Comparison of ENCODE assay signal across 2 cellular contexts in the genomic region with DNA sequence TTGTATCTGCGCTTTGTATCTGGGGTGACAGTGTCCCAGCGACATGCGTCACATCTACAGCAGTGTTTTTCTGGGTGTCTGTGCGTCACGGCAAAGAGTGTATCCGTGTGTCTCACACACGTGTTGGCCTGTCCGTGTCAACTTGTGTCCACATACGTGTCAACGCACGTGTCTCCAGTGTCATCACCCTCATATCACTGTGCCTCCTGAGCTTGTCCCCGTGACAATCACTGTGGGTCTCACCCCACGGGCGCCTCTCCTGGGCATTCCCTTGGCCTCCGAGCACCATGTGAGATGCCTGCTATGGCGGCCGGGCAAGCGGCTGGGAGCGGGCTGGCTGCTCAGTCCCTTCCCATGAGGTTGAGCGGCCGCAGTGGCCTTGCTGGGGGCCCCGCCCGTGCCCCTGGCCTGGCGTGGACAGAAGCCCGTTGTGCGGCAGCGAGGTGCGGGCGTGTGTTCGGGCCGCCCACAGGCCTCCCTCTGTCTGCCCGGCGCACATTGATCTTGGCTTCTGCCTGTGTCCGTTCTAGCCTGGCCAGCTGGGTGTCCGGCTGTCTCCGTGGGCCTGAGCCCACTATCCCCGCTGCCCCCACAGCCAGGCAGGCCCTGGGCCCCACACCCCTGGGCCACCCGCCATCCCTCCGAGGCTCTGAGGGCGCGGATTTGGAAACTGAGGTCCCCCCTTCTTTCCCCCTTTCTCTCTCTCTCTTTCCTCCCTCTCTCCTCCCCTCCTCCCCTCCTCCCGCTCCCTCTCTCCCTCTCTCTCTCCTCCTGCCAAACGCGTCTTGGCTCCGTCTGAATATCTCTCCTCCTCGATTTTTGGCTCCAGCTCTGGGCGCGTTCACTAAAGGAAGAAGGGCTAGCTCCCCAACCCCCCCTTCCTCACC.
TF ChIP-seq lines count a peak whose summit lies in the region.

No MANE protein-coding gene starts in this region.

TF ChIP-seq in IMR-90, 13 proteins besides CTCF, POLR2A, EP300 and RAD21:
- TF ChIP-seq USF2 (IDR thresholded peaks at IDR 0.05; ENCODE audit: low read depth, low read length): no peak
- no peak for TF ChIP-seq CHD1 (IDR thresholded peaks at IDR 0.05; ENCODE audit: low read depth, low read length)
- no peak for TF ChIP-seq RFX5 (IDR thresholded peaks at IDR 0.05; ENCODE audit: low read depth, low read length)
- TF ChIP-seq BHLHE40 (IDR thresholded peaks at IDR 0.05; ENCODE audit: low read depth, low read length): no peak
- no peak for TF ChIP-seq SMC3 (IDR thresholded peaks at IDR 0.05; ENCODE audit: low read depth, low read length)
- no peak for TF ChIP-seq RCOR1 (IDR thresholded peaks at IDR 0.05; ENCODE audit: insufficient replicate concordance, low read length)
- TF ChIP-seq MAFK (IDR thresholded peaks at IDR 0.05; ENCODE audit: low read depth, low read length): no peak
- TF ChIP-seq MAZ (IDR thresholded peaks at IDR 0.05; ENCODE audit: borderline replicate concordance, low read depth, low read length): no peak
- no peak for TF ChIP-seq CEBPB (IDR thresholded peaks at IDR 0.05; ENCODE audit: low read depth, low read length)
- TF ChIP-seq FOS (IDR thresholded peaks at IDR 0.05; ENCODE audit: low read depth, low read length): no peak
- no peak for TF ChIP-seq ELK1 (IDR thresholded peaks at IDR 0.05; ENCODE audit: borderline replicate concordance, low read depth, low read length)
- no peak for TF ChIP-seq NFE2L2 (IDR thresholded peaks at IDR 0.05; ENCODE audit: low read depth, low read length)
- TF ChIP-seq MXI1 (IDR thresholded peaks at IDR 0.05; ENCODE audit: borderline replicate concordance, low read depth, low read length): no peak

TF ChIP-seq in HEK293T, 16 proteins besides CTCF, POLR2A, EP300 and RAD21:
- TF ChIP-seq FOXM1 (IDR thresholded peaks at IDR 0.05; ENCODE audit: borderline replicate concordance) (no peak), ARNT (IDR thresholded peaks at IDR 0.05) (no peak), TARDBP (IDR thresholded peaks at IDR 0.05) (no peak), PKNOX1 (IDR thresholded peaks at IDR 0.05) (no peak), FOXA1 (IDR thresholded peaks at IDR 0.05) (no peak), SUZ12 (IDR thresholded peaks at IDR 0.05) (no peak), ZNF384 (IDR thresholded peaks at IDR 0.05) (no peak), SP1 (IDR thresholded peaks at IDR 0.05) (no peak), CTBP1 (IDR thresholded peaks at IDR 0.05; ENCODE audit: borderline replicate concordance) (no peak)
